ENCODE assay signal across 8 cellular contexts in genomic region chr2:12716250-12717190, GRCh38. TPM values are rescaled to one million over a fixed set of nuclear protein-coding genes. Genes with fewer than 3 reads are reported as not detected.
DNase-seq lines count a peak whose midpoint lies in the region; TF ChIP-seq lines count a peak whose summit lies in the region.

TRIB2 (plus strand) TSS chr2:12716936; CDS start chr2:12718308, 1,372 bp downstream.

- no peak within 1 kb of the TSS for H3K56ac ChIP-seq in H9 (ENCODE audit: insufficient read length, low read depth, low read length)

- H3K9me3 ChIP-seq in DOHH2 (ENCODE audit: control insufficient read depth, insufficient read depth, low read length) (no peaks in the 10 kb centered on the region), H9 (ENCODE audit: control insufficient read depth, low read depth, low read length) (no peaks in the 10 kb centered on the region)

- H2AK5ac ChIP-seq in H9 (ENCODE audit: insufficient read length, low read length): no peak within 1 kb of the TSS

- H2BK15ac ChIP-seq in H9 (ENCODE audit: low read depth, low read length): no peak within 1 kb of the TSS

- no peak within 1 kb of the TSS for H4K91ac ChIP-seq in H9 (ENCODE audit: insufficient read length, low read depth, low read length)

- peak within 1 kb of the TSS; percentile 82 to 96 (median 92) for H3K27ac Mint-ChIP-seq in H9
- peak within 1 kb of the TSS; percentile 95 for H3K27ac Mint-ChIP-seq in activated naive CD4-positive, alpha-beta T cell treated with anti-CD3 and anti-CD28 coated beads, Interleukin-2, amount 50 U/mL, for 24 hours

- H3K27ac ChIP-seq in DOHH2 (ENCODE audit: low read depth, low read length) (peak within 1 kb of the TSS; percentile 75), H9 (ENCODE audit: insufficient read length, low read depth, low read length) (no peak within 1 kb of the TSS)

- H3K36me3 ChIP-seq in DOHH2 (ENCODE audit: control insufficient read depth, low read length): peaks cover 27% of the 10 kb centered on the region

- H3K9ac ChIP-seq in H9 (ENCODE audit: extremely low read depth, insufficient read length, low read length): peak within 1 kb of the TSS; percentile 89

- peaks cover 0 to 4% of the 10 kb centered on the region in 2 experiments; a peak in 2 of 5 replicates for H3K9me3 Mint-ChIP-seq in H9
- H3K9me3 Mint-ChIP-seq in activated naive CD4-positive, alpha-beta T cell treated with anti-CD3 and anti-CD28 coated beads, Interleukin-2, amount 50 U/mL, for 24 hours: peaks cover 7% of the 10 kb centered on the region

- no peak within 1 kb of the TSS for H2BK12ac ChIP-seq in H9 (ENCODE audit: insufficient read length, low read depth, low read length)

- no peak within 1 kb of the TSS; the same call in 1 of the 2 replicates for H3K4ac ChIP-seq in H9 (ENCODE audit: low read depth, low read length)

- H3K23ac ChIP-seq in H9 (ENCODE audit: insufficient read length, low read depth, low read length): no peak within 1 kb of the TSS

- peaks cover 42 to 47% of the 10 kb centered on the region in 2 experiments for H3K4me1 Mint-ChIP-seq in H9
- peaks cover 64% of the 10 kb centered on the region for H3K4me1 Mint-ChIP-seq in activated naive CD4-positive, alpha-beta T cell treated with anti-CD3 and anti-CD28 coated beads, Interleukin-2, amount 50 U/mL, for 24 hours

- H3K4me1 ChIP-seq in DOHH2 (ENCODE audit: control insufficient read depth, low read length) (peaks cover 38% of the 10 kb centered on the region), H9 (ENCODE audit: insufficient read depth, low read length) (peaks cover 9% of the 10 kb centered on the region)

- H3K36me3 Mint-ChIP-seq in H9 (ENCODE audit: insufficient read depth in 1 of 3, low read depth in 3 of 3): peaks cover 0 to 12% (median 0%) of the 10 kb centered on the region in 3 experiments; a peak in 3 of 7 replicates
- no peaks in the 10 kb centered on the region for H3K36me3 Mint-ChIP-seq in activated naive CD4-positive, alpha-beta T cell treated with anti-CD3 and anti-CD28 coated beads, Interleukin-2, amount 50 U/mL, for 24 hours

- H3K23me2 ChIP-seq in H9 (ENCODE audit: insufficient read length, low read depth, low read length, poor library complexity, severe bottlenecking): peaks cover 25% of the 10 kb centered on the region

- H3K4me2 ChIP-seq in DOHH2 (ENCODE audit: low read length) (peak within 1 kb of the TSS; percentile 98), H9 (ENCODE audit: insufficient read depth, insufficient read length, low read length) (peak within 1 kb of the TSS; percentile 93)

- H2AFZ ChIP-seq in H9 (ENCODE audit: low read length): peak within 1 kb of the TSS; percentile 49

- H2BK20ac ChIP-seq in H9 (ENCODE audit: low read depth, low read length, poor library complexity, severe bottlenecking): no peak within 1 kb of the TSS

- no peak within 1 kb of the TSS for H4K8ac ChIP-seq in H9 (replicated peaks; ENCODE audit: insufficient read length, low read depth, low read length)

- H3K18ac ChIP-seq in H9 (ENCODE audit: insufficient read length, low read depth, low read length): peak within 1 kb of the TSS; percentile 85

- WGBS in H9 (ENCODE audit: extremely low coverage, insufficient read length, low lambda C conversion rate): no CpG with 5 or more reads among the region's 90 CpGs

- H3K27me3 ChIP-seq in DOHH2 (ENCODE audit: control insufficient read depth, low read length) (no peaks in the 10 kb centered on the region), H9 (ENCODE audit: insufficient read depth, low read length) (no peaks in the 10 kb centered on the region)

- H3K4me3 ChIP-seq in DOHH2 (ENCODE audit: low read length): peak within 1 kb of the TSS; percentile 89

- no peak within 1 kb of the TSS for H2BK5ac ChIP-seq in H9 (ENCODE audit: insufficient read length, low read length)

- peaks cover 10% of the 10 kb centered on the region for H3F3A ChIP-seq in DOHH2 (ENCODE audit: control insufficient read depth, insufficient read depth)

- DNase-seq in H9: peak; percentile 86
- DNase-seq in NAMALWA (ENCODE audit: low spot score): peak; percentile 93
- DNase-seq in SKM-1 (lab: John Stamatoyannopoulos, UW; ENCODE audit: unreplicated experiment): peak; percentile 30
- peak; percentile 90 for DNase-seq in globus pallidus (ENCODE audit: low spot score)
- DNase-seq in occipital lobe (lab: John Stamatoyannopoulos, UW): peak; percentile 88
- peak; percentile 81 for DNase-seq in superior temporal gyrus (ENCODE audit: extremely low spot score)

- peaks cover 6% of the 10 kb centered on the region for H3K27me3 Mint-ChIP-seq in H9 (ENCODE audit: low read depth)
- no peaks in the 10 kb centered on the region for H3K27me3 Mint-ChIP-seq in activated naive CD4-positive, alpha-beta T cell treated with anti-CD3 and anti-CD28 coated beads, Interleukin-2, amount 50 U/mL, for 24 hours

- peaks cover 20% of the 10 kb centered on the region for H4K20me1 ChIP-seq in DOHH2 (ENCODE audit: control insufficient read depth, insufficient read depth, low read depth, low read length)
- no peaks in the 10 kb centered on the region for H4K20me1 ChIP-seq in H9 (ENCODE audit: control insufficient read depth, insufficient read depth, insufficient read length)

- peak; percentile 5 for TF ChIP-seq CTCF in DOHH2 (IDR thresholded peaks at IDR 0.05; ENCODE audit: low read depth, low read length, poor library complexity, severe bottlenecking)
- peak; percentile 24 for TF ChIP-seq CTCF in H9 (conservative IDR thresholded peaks at IDR 0.05)

- no peaks in the 10 kb centered on the region for H3K79me1 ChIP-seq in H9 (ENCODE audit: insufficient read depth, low read depth, low read length, poor library complexity, severe bottlenecking)

- H3K79me2 ChIP-seq in DOHH2 (ENCODE audit: control insufficient read depth, low read length) (peaks cover 49% of the 10 kb centered on the region), H9 (ENCODE audit: insufficient read depth, low read length) (peaks cover 35% of the 10 kb centered on the region; the same call in 1 of the 2 replicates)

- peak within 1 kb of the TSS; percentile 82 for H2BK120ac ChIP-seq in H9 (ENCODE audit: low read depth, low read length, poor library complexity, severe bottlenecking)

- H3K9me2 ChIP-seq in DOHH2 (replicated peaks; ENCODE audit: control insufficient read depth, low read length): no peaks in the 10 kb centered on the region

- H3K14ac ChIP-seq in H9 (ENCODE audit: insufficient read depth, low read length): peak within 1 kb of the TSS; percentile 97

- H3T11ph ChIP-seq in H9 (ENCODE audit: low read length): no peak within 1 kb of the TSS

- H4K5ac ChIP-seq in H9 (ENCODE audit: insufficient read length, low read depth, low read length): no peak within 1 kb of the TSS

- peak within 1 kb of the TSS; percentile 91 to 99 for H3K4me3 Mint-ChIP-seq in H9
- peak within 1 kb of the TSS; percentile 96 for H3K4me3 Mint-ChIP-seq in activated naive CD4-positive, alpha-beta T cell treated with anti-CD3 and anti-CD28 coated beads, Interleukin-2, amount 50 U/mL, for 24 hours

RNA-seq across cellular contexts. Expression of gene TRIB2, which starts in this region (rescaled TPM):
- 36.2 and 41.9 TPM in 2 replicates for total RNA-seq in H9 (2021)
- 122 TPM for total RNA-seq in occipital lobe

Comparison
In these comparisons a context has a peak if more than half of its experiments do, and no peak if none do; other contexts are left out.
1. DNase-seq: peak in every context shown above with its lines; median percentile 93 in NAMALWA; 90 in globus pallidus; 88 in occipital lobe; 86 in H9; 81 in superior temporal gyrus; 30 in SKM-1.